2 cellular contexts compared by ENCODE assay signal in genomic region chr12:52977195-52977594, GRCh38.
TF ChIP-seq lines count a peak whose summit lies in the region.

No MANE protein-coding gene starts in this region.

TF ChIP-seq in A549, 52 proteins besides CTCF, POLR2A, EP300 and RAD21:
- TF ChIP-seq POLR2AphosphoS2 (conservative IDR thresholded peaks at IDR 0.05; ENCODE audit: low read length) (no peak), FOSL2 (IDR thresholded peaks at IDR 0.05) (no peak), FOSL2 (CRISPR knock-in tag; IDR thresholded peaks at IDR 0.05) (no peak), HEYL (CRISPR knock-in tag; IDR thresholded peaks at IDR 0.05) (no peak), ZNF302 (CRISPR knock-in tag; IDR thresholded peaks at IDR 0.05) (no peak), KDM5A (IDR thresholded peaks at IDR 0.05) (no peak), BHLHE40 (IDR thresholded peaks at IDR 0.05; ENCODE audit: low read depth, low read length) (no peak), E2F6 (IDR thresholded peaks at IDR 0.05; ENCODE audit: borderline replicate concordance, low read depth) (no peak), EHMT2 (IDR thresholded peaks at IDR 0.05; ENCODE audit: low read depth) (no peak)

TF ChIP-seq in K562, 482 proteins besides CTCF, POLR2A, EP300 and RAD21:
- TF ChIP-seq ZKSCAN8 (CRISPR knock-in tag; IDR thresholded peaks at IDR 0.05) (no peak), KAT8 (IDR thresholded peaks at IDR 0.05; ENCODE audit: low read depth) (no peak), CHD7 (IDR thresholded peaks at IDR 0.05; ENCODE audit: low read depth, low read length) (no peak), HCFC1 (IDR thresholded peaks at IDR 0.05; ENCODE audit: low read depth, low read length) (no peak), SMAD2 (IDR thresholded peaks at IDR 0.05; ENCODE audit: low read depth, low read length) (no peak)
TF ChIP-seq in K562: peak in this region for 0.
